ENCODE assay signal across 9 cellular contexts in the genomic region with DNA sequence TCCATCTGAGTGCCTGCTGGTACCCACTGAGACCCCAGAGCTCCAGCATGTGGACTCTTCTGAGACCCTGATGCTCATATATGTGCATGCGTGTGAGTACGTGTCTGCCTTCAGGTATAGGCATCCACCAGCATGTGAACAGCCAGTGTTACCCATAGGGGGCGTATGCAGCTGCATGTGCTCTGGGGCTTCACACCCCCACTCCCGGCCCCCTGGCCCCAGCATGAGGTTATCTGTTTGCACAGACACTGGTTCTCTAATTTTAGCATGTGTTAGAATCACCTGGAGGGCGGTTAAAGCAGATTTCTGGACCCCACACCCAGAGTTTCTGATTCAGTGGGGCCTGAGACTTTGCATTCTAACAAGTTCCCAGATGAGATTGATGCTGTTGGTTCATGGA. TPM values are rescaled to one million over a fixed set of nuclear protein-coding genes. Genes with fewer than 3 reads are reported as not detected.
A peak's percentile ranks its signal among the peaks of the same experiment; 100 is the strongest.
DNase-seq lines count a peak whose midpoint lies in the region; ATAC-seq, FAIRE-seq and TF ChIP-seq lines count a peak whose summit lies in the region.
"Had no signal": no experiment of that assay in that cellular context is flagged by ENCODE, and none has a peak within 500 bp of the region (broad histone marks: within the 10 kb centered on the region; RNA-seq: fewer than 3 reads in every experiment).

No MANE protein-coding gene starts in this region.

- ATAC-seq in left colon (peak; percentile 39), upper lobe of right lung (peak; percentile 41), GM18858 (IDR thresholded peaks at IDR 0.05; ENCODE audit: unreplicated experiment) (no peak)

- H3K36me3 ChIP-seq in BJ (ENCODE audit: control insufficient read depth, insufficient read depth, low read length) (no peaks in the 10 kb centered on the region), upper lobe of right lung (no peaks in the 10 kb centered on the region)

- H3K27me3 ChIP-seq in BJ (ENCODE audit: control insufficient read depth, insufficient read depth, low read length) (peaks cover 3% of the 10 kb centered on the region), upper lobe of right lung (no peaks in the 10 kb centered on the region)

- H3K9me3 ChIP-seq in upper lobe of right lung: no peaks in the 10 kb centered on the region

- FAIRE-seq in RCC 7860 (lab: Jason Lieb, UNC): no peak

- H3K27ac ChIP-seq in upper lobe of right lung: no peak overlapping the region

- H3K4me3 ChIP-seq in BJ (ENCODE audit: low read depth, low read length) (no peak overlapping the region), upper lobe of right lung (no peak overlapping the region)

- peaks cover 9% of the 10 kb centered on the region for H3K4me1 ChIP-seq in upper lobe of right lung

- DNase-seq in BJ (ENCODE audit: low read depth) (no peak), HuH-7.5 (ENCODE audit: low spot score) (peak; percentile 44), left colon (peak in 1 of 2 donors; percentile 19), upper lobe of right lung (no peak), RCC 7860 (ENCODE audit: low spot score) (no peak), UCSD-AML1 (lab: John Stamatoyannopoulos, UW; ENCODE audit: unreplicated experiment) (no peak)
- DNase-seq in activated CD8-positive, alpha-beta memory T cell treated with anti-CD3 and anti-CD28 coated beads for 48 hours (ENCODE audit: low read depth in 2 of 3, low spot score in 2 of 3): peak in 2 of 3 experiments; percentile 11 to 19

- intact Hi-C loops in left colon (cut with DNase I, micrococcal nuclease) (no loop called here), upper lobe of right lung (cut with DNase I) (no loop called here)

- POLR2A ChIA-PET in BJ (lab: Charles Lee): no interaction called here

- TF ChIP-seq CTCF in BJ (IDR thresholded peaks at IDR 0.05; ENCODE audit: insufficient read depth, low read depth, low read length) (peak; percentile 41), upper lobe of right lung (IDR thresholded peaks at IDR 0.05) (peak; percentile 40)

- CTCF ChIA-PET in BJ (lab: Yijun Ruan, JAX): interaction anchor here (0.7 to 2.0 kb wide), 6 partner anchors 10 to 63 kb away, joined by 3 to 7 read pairs (median 3); no protein-coding TSS in a partner anchor

RNA-seq across cellular contexts. Expression of gene CILP, which starts 0.8 kb away (rescaled TPM):
- polyA plus RNA-seq in BJ (2011; rRNA removed): 0.07 and 0.09 TPM in 2 replicates
- polyA minus RNA-seq in BJ (2011; rRNA and poly(A)+ RNA removed): 0.09 TPM in 1 of 2 replicates, not detected in the other
- total RNA-seq in left colon (10 to 100 TPM in 1 of 2 donors, 1 to 10 TPM in 1; 3.5 to 13.4 TPM), upper lobe of right lung (1.1 TPM)
- total RNA-seq: dermis microvascular lymphatic vessel endothelial cell had no signal

RNA-seq across cellular contexts. Expression of gene CLPX, which starts 27.0 kb away (rescaled TPM):
- 13.3 and 29.7 TPM in 2 replicates for polyA plus RNA-seq in BJ (2011; rRNA removed)
- polyA minus RNA-seq in BJ (2011; rRNA and poly(A)+ RNA removed): 7.4 and 13.1 TPM in 2 replicates
- total RNA-seq in left colon: 10 to 100 TPM; 49.2 to 51.9 TPM
- 38.2 TPM for total RNA-seq in upper lobe of right lung

Comparison
In these comparisons a context has a peak if more than half of its experiments do, and no peak if none do; other contexts are left out.
1. DNase-seq: peak in HuH-7.5 (single experiment) and activated CD8-positive, alpha-beta memory T cell treated with anti-CD3 and anti-CD28 coated beads for 48 hours (2 of 3); none in BJ (single experiment), upper lobe of right lung (single experiment), RCC 7860 (single experiment) and UCSD-AML1 (single experiment).